In the genomic region with DNA sequence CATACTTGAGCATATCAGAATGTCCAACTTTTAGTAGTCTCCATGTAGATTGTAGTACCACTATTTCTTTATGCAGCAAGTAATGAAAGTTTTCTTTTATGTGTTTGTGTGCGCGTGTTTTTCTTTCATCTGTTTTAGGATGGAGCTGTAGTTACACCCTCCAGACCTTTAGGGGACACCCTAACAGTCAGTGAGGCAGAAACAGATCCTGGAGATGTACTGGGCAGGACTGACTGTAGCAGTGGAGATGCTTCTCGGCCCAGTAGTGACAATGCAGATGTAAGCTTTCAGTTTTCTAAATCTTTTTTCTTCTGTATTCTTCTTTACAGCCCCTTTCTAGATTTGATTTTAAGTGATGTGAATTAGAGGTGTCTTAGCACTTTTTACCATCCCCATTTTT, we compare ENCODE assay signal across 8 cellular contexts.
DNase-seq lines count a peak whose midpoint lies in the region; ATAC-seq and TF ChIP-seq lines count a peak whose summit lies in the region.

No MANE protein-coding gene starts in this region.

- peaks cover 0 to 5% (median 0%) of the 10 kb centered on the region in 3 donors for H3K36me3 ChIP-seq in tibial nerve

- TF ChIP-seq POLR2A in tibial nerve (IDR thresholded peaks at IDR 0.05): no peak

- H3K4me3 ChIP-seq in WI38 (ENCODE audit: low read depth, low read length) (peak overlapping the region; percentile 4), right cardiac atrium (ENCODE audit: low read length) (no peak overlapping the region), tibial nerve (no peak overlapping the region)

- WGBS in right cardiac atrium: 84% methylated on average over 3 of the region's 3 CpGs
- WGBS in tibial nerve, 2 donors: 67 to 81% methylated on average over 3 of the region's 3 CpGs

- H3K9me3 ChIP-seq in right cardiac atrium (ENCODE audit: control insufficient read depth, low read length) (no peaks in the 10 kb centered on the region), tibial nerve (no peaks in the 10 kb centered on the region)

- peak; percentile 17 for DNase-seq in 8988T
- no peak for DNase-seq in right cardiac atrium
- DNase-seq in tibial nerve (ENCODE audit: low spot score in 2 of 2): no peak
- no peak for DNase-seq in substantia nigra (lab: John Stamatoyannopoulos, UW)

- intact Hi-C loops in right cardiac atrium (cut with DNase I): loop anchor here in 3 of 4 donors (5.0 to 10.0 kb wide), 2 partner anchors 94 to 97 kb away; a partner anchor contains a TSS

- TF ChIP-seq EP300 in tibial nerve (IDR thresholded peaks at IDR 0.05): no peak

- H3K4me1 ChIP-seq in right cardiac atrium (ENCODE audit: control insufficient read depth, insufficient read depth, low read length): no peaks in the 10 kb centered on the region
- peaks cover 0 to 25% (median 8%) of the 10 kb centered on the region in 4 donors for H3K4me1 ChIP-seq in tibial nerve

- TF ChIP-seq CTCF in WI38 (IDR thresholded peaks at IDR 0.05; ENCODE audit: low read depth, low read length) (peak; percentile 31; the same call in 1 of the 2 replicates), tibial nerve (IDR thresholded peaks at IDR 0.05) (peak in 1 of 5 experiments; percentile 31)

- H3K27ac ChIP-seq in right cardiac atrium (ENCODE audit: low read length): peak overlapping the region; percentile 66
- H3K27ac ChIP-seq in tibial nerve: peak overlapping the region in 3 of 4 donors; percentile 50 to 83 (median 80)
- no peak overlapping the region for H3K27ac ChIP-seq in substantia nigra (ENCODE audit: low read depth, low read length, poor library complexity, severe bottlenecking)

- ATAC-seq in GM18867 (IDR thresholded peaks at IDR 0.05; ENCODE audit: unreplicated experiment): peak; percentile 53
- peak; percentile 62 to 74 for ATAC-seq in right cardiac atrium
- no peak for ATAC-seq in HG03139 (IDR thresholded peaks at IDR 0.05; ENCODE audit: unreplicated experiment)
- no peak for ATAC-seq in GM21529 (IDR thresholded peaks at IDR 0.05; ENCODE audit: unreplicated experiment)

- no peaks in the 10 kb centered on the region for H3K27me3 ChIP-seq in right cardiac atrium (ENCODE audit: control insufficient read depth, insufficient read depth)
- H3K27me3 ChIP-seq in tibial nerve: no peaks in the 10 kb centered on the region

Comparison
In these comparisons a context has a peak if more than half of its experiments do, and no peak if none do; other contexts are left out.
1. ATAC-seq: peak in GM18867 (single experiment) and right cardiac atrium (2 of 2); none in HG03139 (single experiment) and GM21529 (single experiment).